Comparison of ENCODE assay signal across 14 cellular contexts in the genomic region with DNA sequence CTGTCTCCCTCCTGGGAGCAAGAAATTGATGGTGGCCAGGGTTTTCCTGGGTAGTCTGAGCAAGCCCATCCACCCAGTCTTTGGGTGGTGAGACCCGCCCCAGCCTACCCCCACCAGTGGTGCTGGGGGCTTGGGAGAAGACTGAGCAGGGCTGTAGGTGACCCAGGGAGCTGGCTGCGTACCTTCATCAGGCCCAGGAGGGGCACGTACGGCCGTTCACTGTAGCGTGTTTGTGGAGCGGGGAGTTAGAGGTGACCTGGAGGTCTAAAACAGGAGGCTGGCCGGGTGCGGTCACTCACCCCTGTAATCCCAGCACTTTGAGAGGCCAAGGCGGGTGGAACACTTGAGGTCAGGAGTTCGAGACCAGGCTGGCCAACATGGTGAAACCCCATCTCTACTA. TPM values are rescaled to one million over a fixed set of nuclear protein-coding genes. Genes with fewer than 3 reads are reported as not detected.
DNase-seq lines count a peak whose midpoint lies in the region; ATAC-seq and TF ChIP-seq lines count a peak whose summit lies in the region.
"Had no signal": no experiment of that assay in that cellular context is flagged by ENCODE, and none has a peak within 500 bp of the region (broad histone marks: within the 10 kb centered on the region; RNA-seq: fewer than 3 reads in every experiment).

No MANE protein-coding gene starts in this region.

- WGBS in neuronal stem cell (ENCODE audit: extremely low coverage in 2 of 2, insufficient read length in 2 of 2, insufficient replicate concordance in 1 of 2), 2 donors, result no CpG with 5 or more reads among the region's 11 CpGs
- WGBS in SK-N-SH (ENCODE audit: low lambda C conversion rate), result 98% methylated on average over 9 of the region's 11 CpGs

- no peaks in the 10 kb centered on the region for H3K9me3 ChIP-seq in neuronal stem cell (replicated peaks in 1 of 2; ENCODE audit: control insufficient read depth in 2 of 2, insufficient read depth in 1 of 2, low read depth in 1 of 2, low read length in 2 of 2)
- no peaks in the 10 kb centered on the region for H3K9me3 ChIP-seq in tibial artery
- no peaks in the 10 kb centered on the region for H3K9me3 ChIP-seq in SK-N-SH
- H3K9me3 ChIP-seq: HAP-1 had no signal

- no peak overlapping the region for H3K27ac ChIP-seq in neuronal stem cell (replicated peaks; ENCODE audit: low read length)
- H3K27ac ChIP-seq in tibial artery, result peak overlapping the region; percentile 75 to 80
- no peak overlapping the region for H3K27ac ChIP-seq in SK-N-SH (ENCODE audit: low read depth in 2 of 2, low read length in 1 of 2)
- H3K27ac ChIP-seq: 22Rv1 had no signal

- H3K23ac ChIP-seq in neuronal stem cell (ENCODE audit: low read depth, low read length, poor library complexity), result no peak overlapping the region

- no peak overlapping the region for H2BK12ac ChIP-seq in neuronal stem cell (ENCODE audit: low read length)

- H3K9me2 ChIP-seq in SK-N-SH, result no peaks in the 10 kb centered on the region

- no peak overlapping the region for H2BK120ac ChIP-seq in neuronal stem cell (ENCODE audit: low read depth, low read length)

- peak; percentile 35 for DNase-seq in Right ventricle myocardium superior
- no peak for DNase-seq in left cardiac atrium
- DNase-seq in neuronal stem cell (ENCODE audit: low spot score), result no peak
- peak in 1 of 2 donors; percentile 46 for DNase-seq in tibial artery
- no peak for DNase-seq in nucleus accumbens (lab: John Stamatoyannopoulos, UW)
- no peak for DNase-seq in SK-N-SH
- DNase-seq in NK-92 (lab: John Stamatoyannopoulos, UW; ENCODE audit: unreplicated experiment), result no peak
- DNase-seq: CD8-positive, alpha-beta T cell; COR-L47; DMS153; DMS79 treated with DMSO at 0.1 percent for 48 hours; EL had no signal

- CTCF ChIA-PET in SK-N-SH (lab: Yijun Ruan, JAX), result interaction anchor here (0.8 to 3.3 kb wide), 7 partner anchors 8 to 383 kb away, joined by 3 to 12 read pairs (median 4); no protein-coding TSS in a partner anchor

- H3K4me3 ChIP-seq in neuronal stem cell (ENCODE audit: low read length in 2 of 2) (no peak overlapping the region), tibial artery (no peak overlapping the region), SK-N-SH (ENCODE audit: low read depth in 2 of 2, low read length in 1 of 2) (no peak overlapping the region)
- H3K4me3 ChIP-seq: HAP-1 had no signal

- H2AK5ac ChIP-seq in neuronal stem cell (ENCODE audit: low read depth, low read length), result peak overlapping the region; percentile 43

- no peak for TF ChIP-seq EP300 in SK-N-SH (IDR thresholded peaks at IDR 0.05; ENCODE audit: borderline replicate concordance in 1 of 2, low read depth in 1 of 2, low read length in 1 of 2)

- TF ChIP-seq RAD21 in SK-N-SH (IDR thresholded peaks at IDR 0.05; ENCODE audit: low read length), result no peak

- no peak overlapping the region for H2BK15ac ChIP-seq in neuronal stem cell (ENCODE audit: low read length)

- peaks cover 0 to 1% (median 0%) of the 10 kb centered on the region in 3 experiments for H3K27me3 ChIP-seq in neuronal stem cell (ENCODE audit: control insufficient read depth in 3 of 3, insufficient read depth in 3 of 3, low read depth in 1 of 3, low read length in 3 of 3)
- no peaks in the 10 kb centered on the region for H3K27me3 ChIP-seq in tibial artery
- H3K27me3 ChIP-seq in SK-N-SH (ENCODE audit: insufficient read depth), result no peaks in the 10 kb centered on the region

- peaks cover 35% of the 10 kb centered on the region for H3F3A ChIP-seq in SK-N-SH (replicated peaks; ENCODE audit: insufficient read depth)

- intact Hi-C loops in Right ventricle myocardium superior (cut with DNase I), result no loop called here
- intact Hi-C loops in left cardiac atrium (cut with DNase I), result no loop called here
- intact Hi-C loops in tibial artery (cut with DNase I; ENCODE audit: low total_unique reads), result no loop called here

- no peak for TF ChIP-seq CTCF in tibial artery (IDR thresholded peaks at IDR 0.05)
- TF ChIP-seq CTCF in SK-N-SH (IDR thresholded peaks at IDR 0.05), result no peak

- peaks cover 6% of the 10 kb centered on the region for H3K79me1 ChIP-seq in neuronal stem cell (ENCODE audit: low read depth, low read length)

- no peak overlapping the region for H3K4ac ChIP-seq in neuronal stem cell (ENCODE audit: low read length)

- H3K79me2 ChIP-seq in SK-N-SH (ENCODE audit: insufficient read depth), result peaks cover 19% of the 10 kb centered on the region

- H2AFZ ChIP-seq in neuronal stem cell (ENCODE audit: low read length) (no peak overlapping the region), SK-N-SH (ENCODE audit: low read depth) (no peak overlapping the region)

- peaks cover 23 to 25% of the 10 kb centered on the region in 2 donors for H3K4me1 ChIP-seq in neuronal stem cell (ENCODE audit: control insufficient read depth in 2 of 2, insufficient read depth in 1 of 2, low read depth in 1 of 2, low read length in 2 of 2)
- H3K4me1 ChIP-seq in tibial artery, result peaks cover 6 to 80% (median 62%) of the 10 kb centered on the region in 4 donors
- peaks cover 68 to 69% of the 10 kb centered on the region in 2 experiments for H3K4me1 ChIP-seq in SK-N-SH (ENCODE audit: control insufficient read depth in 1 of 2, insufficient read depth in 2 of 2, low read depth in 1 of 2, low read length in 1 of 2)

- peak overlapping the region; percentile 50 for H3K18ac ChIP-seq in neuronal stem cell (ENCODE audit: low read length)

- no peak overlapping the region for H4K91ac ChIP-seq in neuronal stem cell (ENCODE audit: low read depth, low read length, poor library complexity)

- POLR2A ChIA-PET in SK-N-SH (lab: Yijun Ruan, JAX), result no interaction called here

- no peak overlapping the region for H3K14ac ChIP-seq in neuronal stem cell (ENCODE audit: low read length)

- no peak overlapping the region for H3K9ac ChIP-seq in neuronal stem cell (ENCODE audit: low read depth, low read length, poor library complexity)
- H3K9ac ChIP-seq in SK-N-SH, result no peak overlapping the region

- H4K8ac ChIP-seq in neuronal stem cell (ENCODE audit: low read depth, low read length), result no peak overlapping the region

- no peaks in the 10 kb centered on the region for H4K20me1 ChIP-seq in SK-N-SH (ENCODE audit: insufficient read depth)

- ATAC-seq in Right ventricle myocardium superior (ENCODE audit: poor library complexity) (no peak), left cardiac atrium (no peak)
- ATAC-seq: CD8-positive, alpha-beta T cell had no signal

- H3K4me2 ChIP-seq in neuronal stem cell (ENCODE audit: insufficient read depth, low read length, poor library complexity, severe bottlenecking), result no peak overlapping the region
- no peak overlapping the region for H3K4me2 ChIP-seq in SK-N-SH

- H3K36me3 ChIP-seq in neuronal stem cell (replicated peaks in 1 of 2; ENCODE audit: control insufficient read depth in 2 of 2, insufficient read depth in 2 of 2, low read length in 2 of 2), result no peaks in the 10 kb centered on the region
- H3K36me3 ChIP-seq in tibial artery, result no peaks in the 10 kb centered on the region
- no peaks in the 10 kb centered on the region for H3K36me3 ChIP-seq in SK-N-SH (replicated peaks in 1 of 2; ENCODE audit: control insufficient read depth in 1 of 2, insufficient read depth in 2 of 2, low read length in 1 of 2)
- H3K36me3 ChIP-seq: HAP-1 had no signal

- no peak overlapping the region for H2BK5ac ChIP-seq in neuronal stem cell (ENCODE audit: low read length)

TF ChIP-seq in SK-N-SH, 30 proteins besides CTCF, POLR2A, EP300 and RAD21:
- TF ChIP-seq POLR2AphosphoS5 (IDR thresholded peaks at IDR 0.05; ENCODE audit: low read depth, low read length) (no peak), FOXM1 (IDR thresholded peaks at IDR 0.05; ENCODE audit: low read depth) (no peak), JUND (IDR thresholded peaks at IDR 0.05) (no peak), SIN3A (IDR thresholded peaks at IDR 0.05; ENCODE audit: borderline replicate concordance, low read depth, low read length) (no peak), TCF12 (IDR thresholded peaks at IDR 0.05) (no peak), YY1 (IDR thresholded peaks at IDR 0.05; ENCODE audit: low read depth) (no peak)

RNA-seq across cellular contexts. Expression of gene LOXL1, which starts 11.5 kb away (rescaled TPM):
- total RNA-seq in Right ventricle myocardium superior (14.6 TPM), left cardiac atrium (10 to 100 TPM; 12.0 to 31.5 TPM)
- 67.0 TPM for polyA plus RNA-seq in neuronal stem cell (2013, experiment 1 of 2)
- 68.3 TPM for polyA plus RNA-seq in neuronal stem cell (2013, experiment 2 of 2)
- polyA plus RNA-seq in SK-N-SH (2012; rRNA removed), result 37.5 and 50.3 TPM in 2 replicates
- polyA plus RNA-seq in SK-N-SH (2012; cell fraction: cytosol; rRNA removed), result 36.5 and 50.1 TPM in 2 replicates
- polyA plus RNA-seq in SK-N-SH (2012; cell fraction: nucleus; rRNA removed), result 52.4 and 60.2 TPM in 2 replicates

RNA-seq across cellular contexts. Expression of gene STOML1, which starts 54.4 kb away (rescaled TPM):
- total RNA-seq in Right ventricle myocardium superior (26.8 TPM), left cardiac atrium (10 to 100 TPM; 20.3 to 21.1 TPM)
- polyA plus RNA-seq in neuronal stem cell (2013, experiment 1 of 2), result 2.2 TPM
- 2.3 TPM for polyA plus RNA-seq in neuronal stem cell (2013, experiment 2 of 2)
- 19.1 and 20.4 TPM in 2 replicates for polyA plus RNA-seq in SK-N-SH (2012; rRNA removed)
- 8.2 and 13.5 TPM in 2 replicates for polyA plus RNA-seq in SK-N-SH (2012; cell fraction: cytosol; rRNA removed)
- 27.9 and 28.2 TPM in 2 replicates for polyA plus RNA-seq in SK-N-SH (2012; cell fraction: nucleus; rRNA removed)

RNA-seq across cellular contexts. Expression of gene PML, which starts 56.8 kb away (rescaled TPM):
- 18.2 TPM for total RNA-seq in Right ventricle myocardium superior
- 10 to 100 TPM; 23.4 to 38.7 TPM for total RNA-seq in left cardiac atrium
- polyA plus RNA-seq in neuronal stem cell (2013, experiment 1 of 2), result 19.7 TPM
- polyA plus RNA-seq in neuronal stem cell (2013, experiment 2 of 2), result 20.5 TPM
- 14.0 and 18.4 TPM in 2 replicates for polyA plus RNA-seq in SK-N-SH (2012; rRNA removed)
- 7.9 and 12.9 TPM in 2 replicates for polyA plus RNA-seq in SK-N-SH (2012; cell fraction: cytosol; rRNA removed)
- polyA plus RNA-seq in SK-N-SH (2012; cell fraction: nucleus; rRNA removed), result 48.3 and 66.5 TPM in 2 replicates

Comparison
In these comparisons a context has a peak if more than half of its experiments do, and no peak if none do; other contexts are left out.
1. H3K27ac ChIP-seq: peak in tibial artery (2 of 2); none in neuronal stem cell (single experiment) and SK-N-SH (0 of 2).